In genomic region chr4:182806259-182807252, GRCh38 we compare ENCODE assay signal across 8 cellular contexts.
A peak's percentile ranks its signal among the peaks of the same experiment; 100 is the strongest.
DNase-seq lines count a peak whose midpoint lies in the region; ATAC-seq and TF ChIP-seq lines count a peak whose summit lies in the region.

No MANE protein-coding gene starts in this region.

- TF ChIP-seq CTCF in BJ (IDR thresholded peaks at IDR 0.05; ENCODE audit: insufficient read depth, low read depth, low read length), result peak; percentile 94

- H3K4me1 ChIP-seq in muscle layer of colon (ENCODE audit: insufficient read depth, low read length), result no peaks in the 10 kb centered on the region

- POLR2A ChIA-PET in BJ (lab: Charles Lee), result no interaction called here

- H3K36me3 ChIP-seq in BJ (ENCODE audit: control insufficient read depth, insufficient read depth, low read length), result no peaks in the 10 kb centered on the region
- no peaks in the 10 kb centered on the region for H3K36me3 ChIP-seq in muscle layer of colon (ENCODE audit: insufficient read depth, low read length)

- peak overlapping the region; percentile 23 for H3K9ac ChIP-seq in muscle layer of colon (ENCODE audit: low read length)

- CTCF ChIA-PET in BJ (lab: Yijun Ruan, JAX), result interaction anchor here (0.6 to 1.5 kb wide), 8 partner anchors 14 to 329 kb away, joined by 3 to 7 read pairs (median 3); no protein-coding TSS in a partner anchor

- ATAC-seq in GM18909 (IDR thresholded peaks at IDR 0.05; ENCODE audit: poor library complexity, unreplicated experiment) (peak; percentile 70), HG03139 (IDR thresholded peaks at IDR 0.05; ENCODE audit: unreplicated experiment) (peak; percentile 57), esophagus mucosa (peak; percentile 60)

- H3K27me3 ChIP-seq in BJ (ENCODE audit: control insufficient read depth, insufficient read depth, low read length), result no peaks in the 10 kb centered on the region
- no peaks in the 10 kb centered on the region for H3K27me3 ChIP-seq in muscle layer of colon (ENCODE audit: control insufficient read depth in 1 of 2, insufficient read depth in 2 of 2, low read length in 2 of 2)

- H3K4me3 ChIP-seq in BJ (ENCODE audit: low read depth, low read length) (peak overlapping the region; percentile 49), muscle layer of colon (ENCODE audit: low read depth in 1 of 2, low read length in 2 of 2) (peak overlapping the region; percentile 33 to 69)

- no peak overlapping the region for H3K27ac ChIP-seq in muscle layer of colon (ENCODE audit: low read depth, low read length)

- H3K9me3 ChIP-seq in muscle layer of colon (ENCODE audit: low read length), result no peaks in the 10 kb centered on the region

- DNase-seq in BJ (ENCODE audit: low read depth), result no peak
- peak; percentile 57 for DNase-seq in NOMO-1 treated with dmso at 0.1 percent for 144 hours (lab: John Stamatoyannopoulos, UW; ENCODE audit: unreplicated experiment)
- DNase-seq in activated T-cell treated with anti-CD3 and anti-CD28 coated beads for 48 hours (ENCODE audit: low read depth), result peak; percentile 68
- DNase-seq in stimulated activated CD8-positive, alpha-beta memory T cell treated with anti-CD3 and anti-CD28 coated beads, Interleukin-7, amount 100 ng/mL, for 24 hours (ENCODE audit: low read depth), result peak; percentile 44
